In genomic region chr14:74568380-74568649, GRCh38 we compare ENCODE assay signal across 1 cellular context.
TF ChIP-seq lines count a peak whose summit lies in the region.

No MANE protein-coding gene starts in this region.

TF ChIP-seq in SK-N-SH treated with all-trans-retinoic acid at 6 μM for 48 hours, 23 proteins besides CTCF, POLR2A, EP300 and RAD21 (continued from another document):
- no peak for TF ChIP-seq POU6F1 (CRISPR knock-in tag; IDR thresholded peaks at IDR 0.05; ENCODE audit: borderline replicate concordance, low read depth)
- TF ChIP-seq ZNF565 (CRISPR knock-in tag; conservative IDR thresholded peaks at IDR 0.05; ENCODE audit: low read depth), result no peak
- no peak for TF ChIP-seq CSDC2 (CRISPR knock-in tag; IDR thresholded peaks at IDR 0.05)
- TF ChIP-seq CSRNP3 (CRISPR knock-in tag; IDR thresholded peaks at IDR 0.05), result no peak
- no peak for TF ChIP-seq RARB (CRISPR knock-in tag; IDR thresholded peaks at IDR 0.05)
- TF ChIP-seq TOX (CRISPR knock-in tag; IDR thresholded peaks at IDR 0.05; ENCODE audit: borderline replicate concordance), result no peak
- no peak for TF ChIP-seq ISL1 (CRISPR knock-in tag; IDR thresholded peaks at IDR 0.05)
- TF ChIP-seq OSR1 (CRISPR knock-in tag; IDR thresholded peaks at IDR 0.05), result no peak
- TF ChIP-seq TCF4 (CRISPR knock-in tag; IDR thresholded peaks at IDR 0.05; ENCODE audit: borderline replicate concordance), result no peak
- TF ChIP-seq ESRRG (CRISPR knock-in tag; IDR thresholded peaks at IDR 0.05), result no peak
